In genomic region chr10:17655009-17655408, GRCh38 we compare ENCODE assay signal across 11 cellular contexts. TPM values are rescaled to one million over a fixed set of nuclear protein-coding genes. Genes with fewer than 3 reads are reported as not detected.
DNase-seq lines count a peak whose midpoint lies in the region; ATAC-seq and TF ChIP-seq lines count a peak whose summit lies in the region.
"Had no signal": no experiment of that assay in that cellular context is flagged by ENCODE, and none has a peak within 500 bp of the region (broad histone marks: within the 10 kb centered on the region; RNA-seq: fewer than 3 reads in every experiment).

No MANE protein-coding gene starts in this region.

- no peak overlapping the region for H2BK15ac ChIP-seq in mesendoderm (replicated peaks; ENCODE audit: low read depth)

- peaks cover 0 to 59% (median 12%) of the 10 kb centered on the region in 6 donors for H3K4me1 ChIP-seq in spleen
- H3K4me1 ChIP-seq in mesendoderm (ENCODE audit: control insufficient read depth, low read depth, low read length), result peaks cover 2% of the 10 kb centered on the region

- peaks cover 3 to 7% of the 10 kb centered on the region in 2 donors for H3K9me3 Mint-ChIP-seq in activated T-cell treated with anti-CD3 and anti-CD28 coated beads, Interleukin-2, amount 50 U/mL, for 72 hours

- no peak overlapping the region for H2BK5ac ChIP-seq in mesendoderm (ENCODE audit: low read length)

- H3K4ac ChIP-seq in mesendoderm (ENCODE audit: low read depth, low read length), result no peak overlapping the region

- no peak overlapping the region for H3K18ac ChIP-seq in mesendoderm (ENCODE audit: low read length)

- WGBS in spleen, 5 donors, result 81 to 88% (median 85%) methylated on average over 3 of the region's 3 CpGs
- WGBS in mesendoderm (ENCODE audit: extremely low coverage, insufficient coverage, low lambda C conversion rate), result no CpG with 5 or more reads among the region's 3 CpGs

- H3K27ac ChIP-seq in spleen (peak overlapping the region in 6 of 8 donors; percentile 2 to 49 (median 34)), mesendoderm (ENCODE audit: low read depth, low read length) (no peak overlapping the region)

- ATAC-seq in activated T-cell treated with anti-CD3 and anti-CD28 coated beads, Interleukin-2, amount 50 U/mL, for 72 hours (replicated peaks in 1 of 2), result no peak
- ATAC-seq in GM21529 (IDR thresholded peaks at IDR 0.05; ENCODE audit: unreplicated experiment) (peak; percentile 11), HG03520 (IDR thresholded peaks at IDR 0.05; ENCODE audit: unreplicated experiment) (peak; percentile 15), left lobe of liver (no peak)

- peak overlapping the region; percentile 35 for H3K27ac Mint-ChIP-seq in activated T-cell treated with anti-CD3 and anti-CD28 coated beads, Interleukin-2, amount 50 U/mL, for 72 hours

- H3K79me2 ChIP-seq in mesendoderm (ENCODE audit: control insufficient read depth, insufficient read depth, low read length), result peaks cover 51% of the 10 kb centered on the region

- H3K4me1 Mint-ChIP-seq in activated T-cell treated with anti-CD3 and anti-CD28 coated beads, Interleukin-2, amount 50 U/mL, for 72 hours (ENCODE audit: low read depth), result peaks cover 84% of the 10 kb centered on the region

- H3K79me1 ChIP-seq in mesendoderm (ENCODE audit: low read length), result peaks cover 6% of the 10 kb centered on the region

- H3K36me3 ChIP-seq in spleen (peaks cover 0 to 17% (median 0%) of the 10 kb centered on the region in 6 donors), mesendoderm (ENCODE audit: control insufficient read depth, insufficient read depth, low read length) (no peaks in the 10 kb centered on the region)

- no peak for DNase-seq in activated T-cell treated with anti-CD3 and anti-CD28 coated beads, Interleukin-2, amount 50 U/mL, for 72 hours
- DNase-seq in activated T-cell treated with anti-CD3 and anti-CD28 coated beads, Interleukin-2, amount 50 U/mL, for 48 hours, result no peak
- DNase-seq in spleen, result no peak
- no peak for DNase-seq in HuH-7.5 (ENCODE audit: low spot score)
- DNase-seq in mesendoderm, result no peak
- no peak for DNase-seq in left lobe of liver (ENCODE audit: low spot score)
- DNase-seq: DMS153, glutamatergic neuron had no signal

- no peaks in the 10 kb centered on the region for H3K27me3 ChIP-seq in spleen (replicated peaks in 1 of 7)
- H3K27me3 ChIP-seq in mesendoderm (ENCODE audit: insufficient read depth, low read length, poor library complexity), result no peaks in the 10 kb centered on the region

- H4K8ac ChIP-seq in mesendoderm (ENCODE audit: low read depth, low read length), result no peak overlapping the region

- intact Hi-C loops in spleen (cut with DNase I; ENCODE audit: low total_unique reads), result no loop called here

- peaks cover 15 to 52% of the 10 kb centered on the region in 2 donors for H3K36me3 Mint-ChIP-seq in activated T-cell treated with anti-CD3 and anti-CD28 coated beads, Interleukin-2, amount 50 U/mL, for 72 hours (ENCODE audit: insufficient read depth in 2 of 2)

- peaks cover 0 to 16% (median 13%) of the 10 kb centered on the region in 8 donors for H3K9me3 ChIP-seq in spleen

- no peak overlapping the region for H2BK120ac ChIP-seq in mesendoderm (ENCODE audit: low read depth, low read length)

- no peak overlapping the region for H3K23ac ChIP-seq in mesendoderm (ENCODE audit: low read length)

- no peak overlapping the region for H3K4me3 ChIP-seq in spleen
- H3K4me3 ChIP-seq in mesendoderm (ENCODE audit: low read length), result no peak overlapping the region
- H3K4me3 ChIP-seq: skin epidermis had no signal

- no peak overlapping the region for H3K9ac ChIP-seq in mesendoderm (ENCODE audit: low read length)

- no peak overlapping the region for H3K56ac ChIP-seq in mesendoderm (ENCODE audit: low read length)

- no peak overlapping the region for H3K4me2 ChIP-seq in mesendoderm (ENCODE audit: low read length)

- no peak overlapping the region for H4K5ac ChIP-seq in mesendoderm (ENCODE audit: low read length)

- H3K4me3 Mint-ChIP-seq in activated T-cell treated with anti-CD3 and anti-CD28 coated beads, Interleukin-2, amount 50 U/mL, for 72 hours, result peak overlapping the region in 1 of 2 donors; percentile 62

- no peak for TF ChIP-seq POLR2A in spleen (IDR thresholded peaks at IDR 0.05)

- TF ChIP-seq CTCF in spleen (IDR thresholded peaks at IDR 0.05 in 8 of 11, conservative IDR thresholded peaks at IDR 0.05 in 3 of 11), result no peak

- no peak overlapping the region for H2AK5ac ChIP-seq in mesendoderm (ENCODE audit: low read length)

- no peaks in the 10 kb centered on the region for H3K27me3 Mint-ChIP-seq in activated T-cell treated with anti-CD3 and anti-CD28 coated beads, Interleukin-2, amount 50 U/mL, for 72 hours (ENCODE audit: low read depth)

RNA-seq across cellular contexts. Expression of gene STAM, which starts 11.1 kb away (rescaled TPM):
- 10 to 100 TPM; 33.3 to 36.5 TPM for total RNA-seq in activated T-cell treated with anti-CD3 and anti-CD28 coated beads, Interleukin-2, amount 50 U/mL, for 72 hours
- total RNA-seq in spleen, result 10 to 100 TPM; 19.0 to 28.6 (median 22.2) TPM
- polyA plus RNA-seq in spleen, result 1 to 10 TPM; 5.6 to 7.9 (median 6.3) TPM
- 29.6 TPM for polyA plus RNA-seq in mesendoderm (2013, experiment 1 of 2)
- 29.5 TPM for polyA plus RNA-seq in mesendoderm (2013, experiment 2 of 2)
- 5.9 TPM for total RNA-seq in left lobe of liver

RNA-seq across cellular contexts. Expression of gene HACD1, which starts 37.8 kb away (rescaled TPM):
- 1 to 10 TPM; 4.2 to 5.4 TPM for total RNA-seq in activated T-cell treated with anti-CD3 and anti-CD28 coated beads, Interleukin-2, amount 50 U/mL, for 72 hours
- total RNA-seq in spleen (1 to 10 TPM; 2.8 to 4.9 (median 3.5) TPM), left lobe of liver (2.9 TPM)
- polyA plus RNA-seq in spleen, result 1 to 10 TPM; 3.2 to 4.2 (median 3.8) TPM
- 24.1 TPM for polyA plus RNA-seq in mesendoderm (2013, experiment 1 of 2)
- 24.0 TPM for polyA plus RNA-seq in mesendoderm (2013, experiment 2 of 2)

Comparison
In these comparisons a context has a peak if more than half of its experiments do, and no peak if none do; other contexts are left out.
1. ATAC-seq: peak in GM21529 (single experiment) and HG03520 (single experiment); none in activated T-cell treated with anti-CD3 and anti-CD28 coated beads, Interleukin-2, amount 50 U/mL, for 72 hours (0 of 2) and left lobe of liver (single experiment).